7 cellular contexts compared by ENCODE assay signal in genomic region chr1:46721204-46721603, GRCh38. TPM values are rescaled to one million over a fixed set of nuclear protein-coding genes. Genes with fewer than 3 reads are reported as not detected.
"Had no signal": no experiment of that assay in that cellular context is flagged by ENCODE, and none has a peak within 500 bp of the region (broad histone marks: within the 10 kb centered on the region; RNA-seq: fewer than 3 reads in every experiment).

No MANE protein-coding gene starts in this region.

- ATAC-seq: GM23338, HCT116 had no signal

- H3K4me3 Mint-ChIP-seq: GM23338, HFFc6 had no signal

- H3K27ac Mint-ChIP-seq: GM23338, HFFc6 had no signal

- H3K9me3 Mint-ChIP-seq: HFFc6 had no signal

- DNase-seq: H7, HFFc6, IMR-90, KBM-7 had no signal

RNA-seq across cellular contexts. Expression of gene TEX38, which starts 49.5 kb away (rescaled TPM):
- total RNA-seq: GM23338, H4, H7, IMR-90 had no signal
